Comparison of ENCODE assay signal across 10 cellular contexts in the genomic region with DNA sequence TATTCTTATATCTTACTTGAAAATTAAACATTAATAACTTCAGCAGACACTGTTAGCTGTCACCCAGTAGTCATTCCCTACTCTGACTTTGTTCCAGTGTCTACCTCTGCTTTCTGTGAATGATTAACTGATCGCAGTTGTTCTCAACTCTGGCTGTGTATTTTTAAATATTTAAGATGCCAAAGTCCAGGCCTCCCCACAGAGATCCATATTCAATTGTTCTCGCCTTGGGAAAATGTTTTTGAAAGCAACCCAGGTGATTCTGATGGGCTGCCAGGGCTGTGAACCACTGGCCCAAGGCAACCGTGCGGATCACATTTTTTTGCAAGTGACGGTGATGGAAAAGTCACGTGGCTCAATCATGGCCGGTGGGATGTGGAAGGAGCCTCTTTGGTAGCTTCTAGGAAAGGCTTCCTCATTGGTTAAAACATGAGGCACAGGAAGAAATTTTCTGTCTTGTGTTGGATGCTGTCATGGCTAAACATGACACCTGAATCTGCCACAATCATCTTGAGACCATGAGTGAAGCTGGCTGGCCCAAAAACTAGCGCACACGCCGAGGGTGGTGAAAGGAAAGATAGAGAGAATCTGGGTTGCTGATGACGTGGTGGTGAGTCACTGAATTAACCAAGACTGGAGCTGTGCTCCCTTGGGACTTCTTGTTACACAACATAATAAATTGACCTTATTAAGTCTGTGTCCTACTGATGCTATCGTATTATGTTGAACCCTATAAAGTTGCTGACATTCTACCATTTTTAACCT. TPM values are rescaled to one million over a fixed set of nuclear protein-coding genes. Genes with fewer than 3 reads are reported as not detected.
A peak's percentile ranks its signal among the peaks of the same experiment; 100 is the strongest.
DNase-seq lines count a peak whose midpoint lies in the region; ATAC-seq and TF ChIP-seq lines count a peak whose summit lies in the region.
"Had no signal": no experiment of that assay in that cellular context is flagged by ENCODE, and none has a peak within 500 bp of the region (broad histone marks: within the 10 kb centered on the region; RNA-seq: fewer than 3 reads in every experiment).

No MANE protein-coding gene starts in this region.

- H3K36me3 ChIP-seq in SJSA1: no peaks in the 10 kb centered on the region
- no peaks in the 10 kb centered on the region for H3K36me3 ChIP-seq in stomach

- DNase-seq in NCI-H2171 treated with DMSO at 0.1 percent for 48 hours (lab: John Stamatoyannopoulos, UW): peak; percentile 10
- DNase-seq in NCI-H2171 (lab: John Stamatoyannopoulos, UW): no peak
- peak; percentile 37 to 65 for DNase-seq in SJSA1 (ENCODE audit: low read depth in 1 of 2, low spot score in 2 of 2)
- DNase-seq in foreskin keratinocyte: peak; percentile 60 to 79
- DNase-seq in stomach: peak; percentile 63
- DNase-seq in stimulated activated naive CD8-positive, alpha-beta T cell treated with anti-CD3 and anti-CD28 coated beads, Interleukin-15, Interleukin-2, amounts not matched to agents 100 U/mL and 50 U/mL, for 24 hours: no peak
- DNase-seq in stimulated activated CD4-positive, alpha-beta T cell treated with anti-CD3 and anti-CD28 coated beads, Interleukin-12 subunit alpha, Interleukin-12 subunit beta, amount 100 ng/mL, for 4 hours: no peak
- DNase-seq: NCI-H1417 treated with DMSO at 0.1 percent for 48 hours had no signal

- H3K27me3 ChIP-seq in SJSA1 (replicated peaks) (no peaks in the 10 kb centered on the region), foreskin keratinocyte (no peaks in the 10 kb centered on the region), stomach (no peaks in the 10 kb centered on the region)

- no peak for TF ChIP-seq EP300 in stomach (IDR thresholded peaks at IDR 0.05)

- TF ChIP-seq CTCF in foreskin keratinocyte (conservative IDR thresholded peaks at IDR 0.05) (no peak), stomach (IDR thresholded peaks at IDR 0.05) (no peak)

- H3K4me1 ChIP-seq in SJSA1 (replicated peaks) (peaks cover 9% of the 10 kb centered on the region; the same call in 1 of the 2 replicates), foreskin keratinocyte (no peaks in the 10 kb centered on the region), stomach (peaks cover 5 to 36% (median 14%) of the 10 kb centered on the region in 4 donors)

- no peaks in the 10 kb centered on the region for H3K9me3 ChIP-seq in SJSA1 (replicated peaks)
- H3K9me3 ChIP-seq in stomach: no peaks in the 10 kb centered on the region

- no peak for TF ChIP-seq POLR2A in stomach (IDR thresholded peaks at IDR 0.05)

- H3K4me3 ChIP-seq in SJSA1: no peak overlapping the region
- H3K4me3 ChIP-seq in stomach: no peak overlapping the region

- ATAC-seq in foreskin keratinocyte: peak; percentile 84
- ATAC-seq in stimulated activated naive CD8-positive, alpha-beta T cell treated with anti-CD3 and anti-CD28 coated beads, Interleukin-15, Interleukin-2, amounts not matched to agents 100 U/mL and 50 U/mL, for 24 hours: no peak
- ATAC-seq in HG02588 (IDR thresholded peaks at IDR 0.05; ENCODE audit: unreplicated experiment): no peak

- intact Hi-C loops in stomach (cut with DNase I; ENCODE audit: low total_unique reads): no loop called here

- H3K27ac ChIP-seq in SJSA1: no peak overlapping the region
- H3K27ac ChIP-seq in foreskin keratinocyte: no peak overlapping the region
- peak overlapping the region; percentile 62 to 78 (median 75) for H3K27ac ChIP-seq in stomach
- H3K27ac ChIP-seq: C4-2B had no signal

- WGBS in stomach, 5 donors: 27 to 54% (median 41%) methylated on average over 12 of the region's 12 CpGs

RNA-seq across cellular contexts. Expression of a gene that starts 37.2 kb away (rescaled TPM):
- not detected in 2 replicates for total RNA-seq in SJSA1 (2014; rRNA removed; shearing (Covaris generic))
- 0.07 TPM in 1 of 2 replicates, not detected in the other for total RNA-seq in foreskin keratinocyte
- 0.07 TPM in 1 of 2 replicates, not detected in the other for polyA plus RNA-seq in foreskin keratinocyte
- 10 to 100 TPM in 1 of 5 donors, 1 to 10 TPM in 1, under 1 TPM in 1, not detected in 2; 0.45 to 15.4 (median 9.9) TPM for total RNA-seq in stomach
- polyA plus RNA-seq in stomach: 1 to 10 TPM in 2 of 3 donors, under 1 TPM in 1; 0.95 to 9.3 (median 1.4) TPM

RNA-seq across cellular contexts. Expression of a gene that starts 43.4 kb away (rescaled TPM):
- total RNA-seq in SJSA1 (2014; rRNA removed; shearing (Covaris generic)): 54.7 and 63.4 TPM in 2 replicates
- total RNA-seq in foreskin keratinocyte (118 and 119 TPM in 2 replicates), stomach (10 to 100 TPM; 10.5 to 71.6 (median 28.3) TPM)
- polyA plus RNA-seq in foreskin keratinocyte (68.8 and 75.9 TPM in 2 replicates), stomach (10 to 100 TPM in 2 of 3 donors, 1 to 10 TPM in 1; 6.9 to 26.4 (median 23.2) TPM)

Comparison
In these comparisons a context has a peak if more than half of its experiments do, and no peak if none do; other contexts are left out.
1. DNase-seq: peak in NCI-H2171 treated with DMSO at 0.1 percent for 48 hours (single experiment), SJSA1 (2 of 2), foreskin keratinocyte (2 of 2) and stomach (single experiment); none in NCI-H2171 (single experiment), stimulated activated naive CD8-positive, alpha-beta T cell treated with anti-CD3 and anti-CD28 coated beads, Interleukin-15, Interleukin-2, amounts not matched to agents 100 U/mL and 50 U/mL, for 24 hours (single experiment) and stimulated activated CD4-positive, alpha-beta T cell treated with anti-CD3 and anti-CD28 coated beads, Interleukin-12 subunit alpha, Interleukin-12 subunit beta, amount 100 ng/mL, for 4 hours (single experiment).
2. H3K27ac ChIP-seq: peak in stomach (5 of 5); none in SJSA1 (single experiment) and foreskin keratinocyte (single experiment).